In genomic region chr3:46052531-46052930, GRCh38 we compare ENCODE assay signal across 38 cellular contexts. TPM values are rescaled to one million over a fixed set of nuclear protein-coding genes. Genes with fewer than 3 reads are reported as not detected.
A peak's percentile ranks its signal among the peaks of the same experiment; 100 is the strongest.
DNase-seq lines count a peak whose midpoint lies in the region; ATAC-seq and TF ChIP-seq lines count a peak whose summit lies in the region.
"Had no signal": no experiment of that assay in that cellular context is flagged by ENCODE, and none has a peak within 500 bp of the region (broad histone marks: within the 10 kb centered on the region; RNA-seq: fewer than 3 reads in every experiment).

No MANE protein-coding gene starts in this region.

- intact Hi-C loops in activated CD4-positive, alpha-beta T cell treated with anti-CD3 and anti-CD28 coated beads, Interleukin-2, amount 10 ng/mL, durations not matched to agents 24 days and 14 days (cut with micrococcal nuclease), result no loop called here
- intact Hi-C loops in activated CD4-positive, alpha-beta T cell treated with anti-CD3 and anti-CD28 coated beads for 36 hours (cut with DNase I, micrococcal nuclease), result no loop called here

- peaks cover 4% of the 10 kb centered on the region for H3K9me3 Mint-ChIP-seq in activated CD4-positive, alpha-beta T cell treated with anti-CD3 and anti-CD28 coated beads, Interleukin-2, amount 10 ng/mL, durations not matched to agents 24 days and 14 days
- H3K9me3 Mint-ChIP-seq in activated CD4-positive, alpha-beta T cell treated with anti-CD3 and anti-CD28 coated beads for 36 hours (ENCODE audit: low read depth), result no peaks in the 10 kb centered on the region
- H3K9me3 Mint-ChIP-seq in osteocyte (ENCODE audit: unreplicated experiment), result no peaks in the 10 kb centered on the region
- H3K9me3 Mint-ChIP-seq: CD4-positive, alpha-beta memory T cell; CD4-positive, alpha-beta T cell; CD4-positive, CD25-positive, alpha-beta regulatory T cell; CD8-positive, alpha-beta memory T cell; CD8-positive, alpha-beta T cell had no signal

- no peaks in the 10 kb centered on the region for H3K36me3 Mint-ChIP-seq in activated CD4-positive, alpha-beta T cell treated with anti-CD3 and anti-CD28 coated beads, Interleukin-2, amount 10 ng/mL, durations not matched to agents 24 days and 14 days (ENCODE audit: low read depth)
- H3K36me3 Mint-ChIP-seq in activated CD4-positive, alpha-beta T cell treated with anti-CD3 and anti-CD28 coated beads for 36 hours (ENCODE audit: low read depth), result no peaks in the 10 kb centered on the region
- H3K36me3 Mint-ChIP-seq in osteocyte (ENCODE audit: unreplicated experiment), result no peaks in the 10 kb centered on the region
- H3K36me3 Mint-ChIP-seq: CD4-positive, alpha-beta memory T cell; CD4-positive, CD25-positive, alpha-beta regulatory T cell; CD8-positive, alpha-beta memory T cell; CD8-positive, alpha-beta T cell had no signal

- H3K4me3 Mint-ChIP-seq in activated CD4-positive, alpha-beta T cell treated with anti-CD3 and anti-CD28 coated beads, Interleukin-2, amount 10 ng/mL, durations not matched to agents 24 days and 14 days, result no peak overlapping the region
- H3K4me3 Mint-ChIP-seq in activated CD4-positive, alpha-beta T cell treated with anti-CD3 and anti-CD28 coated beads for 36 hours, result no peak overlapping the region
- no peak overlapping the region for H3K4me3 Mint-ChIP-seq in osteocyte (ENCODE audit: unreplicated experiment)
- H3K4me3 Mint-ChIP-seq: B cell; CD14-positive monocyte; CD4-positive, alpha-beta memory T cell; CD4-positive, alpha-beta T cell; CD4-positive, CD25-positive, alpha-beta regulatory T cell; CD8-positive, alpha-beta memory T cell; CD8-positive, alpha-beta T cell had no signal

- no peaks in the 10 kb centered on the region for H3K36me3 ChIP-seq in mesenchymal stem cell (ENCODE audit: control insufficient read depth in 1 of 2, insufficient read depth in 2 of 2, low read depth in 1 of 2, low read length in 2 of 2)
- no peaks in the 10 kb centered on the region for H3K36me3 ChIP-seq in trophoblast cell (ENCODE audit: control insufficient read depth in 1 of 2, insufficient read depth in 2 of 2, low read length in 2 of 2)
- H3K36me3 ChIP-seq: BE2C; BLaER1; BLaER1 treated with 17β-estradiol and CSF1 and Interleukin-3, amounts not matched to agents 10 nM and 100 nM had no signal

- H3K9me3 ChIP-seq in mesenchymal stem cell (ENCODE audit: control insufficient read depth, low read length) (no peaks in the 10 kb centered on the region), trophoblast cell (ENCODE audit: insufficient read depth, low read depth, low read length) (no peaks in the 10 kb centered on the region)
- H3K9me3 ChIP-seq: A549; BE2C; BLaER1; BLaER1 treated with 17β-estradiol and CSF1 and Interleukin-3, amounts not matched to agents 10 nM and 100 nM; Caco-2 had no signal

- no peak overlapping the region for H3K4ac ChIP-seq in mesenchymal stem cell (ENCODE audit: low read depth in 1 of 2, low read length in 2 of 2)
- H3K4ac ChIP-seq in trophoblast cell (ENCODE audit: low read depth, low read length), result no peak overlapping the region

- H2BK5ac ChIP-seq in mesenchymal stem cell (ENCODE audit: low read depth, low read length, poor library complexity, severe bottlenecking), result no peak overlapping the region
- H2BK5ac ChIP-seq in trophoblast cell (ENCODE audit: low read depth, low read length, poor library complexity), result no peak overlapping the region

- TF ChIP-seq CTCF in osteocyte (IDR thresholded peaks at IDR 0.05), result no peak

- CTCF ChIA-PET in activated CD4-positive, alpha-beta T cell treated with anti-CD3 and anti-CD28 coated beads for 36 hours (lab: Charles Lee), result no interaction called here

- H3K14ac ChIP-seq in mesenchymal stem cell (ENCODE audit: low read length in 2 of 2) (no peak overlapping the region), trophoblast cell (ENCODE audit: low read length) (no peak overlapping the region)

- H3K27me3 Mint-ChIP-seq in activated CD4-positive, alpha-beta T cell treated with anti-CD3 and anti-CD28 coated beads, Interleukin-2, amount 10 ng/mL, durations not matched to agents 24 days and 14 days, result peaks cover 57% of the 10 kb centered on the region
- H3K27me3 Mint-ChIP-seq in activated CD4-positive, alpha-beta T cell treated with anti-CD3 and anti-CD28 coated beads for 36 hours, result peaks cover 25% of the 10 kb centered on the region
- H3K27me3 Mint-ChIP-seq in osteocyte (ENCODE audit: unreplicated experiment), result peaks cover 49% of the 10 kb centered on the region

- 97% methylated on average over 8 of the region's 8 CpGs for WGBS in mesenchymal stem cell
- no CpG with 5 or more reads among the region's 8 CpGs for WGBS in trophoblast cell (ENCODE audit: extremely low coverage, insufficient coverage, insufficient read length)

- H3K9ac ChIP-seq in mesenchymal stem cell (ENCODE audit: low read length) (no peak overlapping the region), trophoblast cell (ENCODE audit: low read length) (no peak overlapping the region)
- H3K9ac ChIP-seq: BLaER1; BLaER1 treated with 17β-estradiol and CSF1 and Interleukin-3, amounts not matched to agents 10 nM and 100 nM had no signal

- H2BK12ac ChIP-seq in mesenchymal stem cell (ENCODE audit: low read length in 2 of 2) (no peak overlapping the region), trophoblast cell (ENCODE audit: low read length) (no peak overlapping the region)

- H3K27ac ChIP-seq in mesenchymal stem cell (ENCODE audit: low read length, poor library complexity, severe bottlenecking) (no peak overlapping the region), trophoblast cell (ENCODE audit: low read depth, low read length) (peak overlapping the region; percentile 2)
- H3K27ac ChIP-seq: 22Rv1; A549; BLaER1; BLaER1 treated with 17β-estradiol and CSF1 and Interleukin-3, amounts not matched to agents 10 nM and 100 nM; C4-2B had no signal

- no peak overlapping the region for H2BK120ac ChIP-seq in mesenchymal stem cell (ENCODE audit: low read depth, low read length)
- no peak overlapping the region for H2BK120ac ChIP-seq in trophoblast cell (ENCODE audit: insufficient read depth, low read length, poor library complexity)

- H2AK5ac ChIP-seq in mesenchymal stem cell (ENCODE audit: low read length, severe bottlenecking) (no peak overlapping the region), trophoblast cell (ENCODE audit: low read length) (no peak overlapping the region)

- ATAC-seq in activated CD4-positive, alpha-beta T cell treated with anti-CD3 and anti-CD28 coated beads for 36 hours, result no peak
- ATAC-seq: A549; CD8-positive, alpha-beta T cell had no signal

- H2BK15ac ChIP-seq in mesenchymal stem cell (ENCODE audit: low read depth, poor library complexity, severe bottlenecking), result no peak overlapping the region

- H3K79me2 ChIP-seq in trophoblast cell (ENCODE audit: control insufficient read depth, insufficient read depth, low read length, poor library complexity), result no peaks in the 10 kb centered on the region

- H3K23ac ChIP-seq in mesenchymal stem cell (ENCODE audit: low read length in 2 of 2), result no peak overlapping the region
- H3K23ac ChIP-seq in trophoblast cell (ENCODE audit: low read length), result no peak overlapping the region

- H3K27ac Mint-ChIP-seq in activated CD4-positive, alpha-beta T cell treated with anti-CD3 and anti-CD28 coated beads, Interleukin-2, amount 10 ng/mL, durations not matched to agents 24 days and 14 days, result no peak overlapping the region
- no peak overlapping the region for H3K27ac Mint-ChIP-seq in activated CD4-positive, alpha-beta T cell treated with anti-CD3 and anti-CD28 coated beads for 36 hours
- no peak overlapping the region for H3K27ac Mint-ChIP-seq in osteocyte (ENCODE audit: unreplicated experiment)
- H3K27ac Mint-ChIP-seq: B cell; CD14-positive monocyte; CD4-positive, alpha-beta memory T cell; CD4-positive, alpha-beta T cell; CD4-positive, CD25-positive, alpha-beta regulatory T cell; CD8-positive, alpha-beta memory T cell; CD8-positive, alpha-beta T cell had no signal

- H4K12ac ChIP-seq in trophoblast cell (ENCODE audit: low read depth, low read length), result no peak overlapping the region

- POLR2A ChIA-PET in activated CD4-positive, alpha-beta T cell treated with anti-CD3 and anti-CD28 coated beads for 36 hours (lab: Charles Lee), result no interaction called here

- no peaks in the 10 kb centered on the region for H3K79me1 ChIP-seq in mesenchymal stem cell (replicated peaks; ENCODE audit: low read length, poor library complexity, severe bottlenecking)
- peaks cover 11% of the 10 kb centered on the region for H3K79me1 ChIP-seq in trophoblast cell (ENCODE audit: low read length)

- no peak overlapping the region for H3K18ac ChIP-seq in mesenchymal stem cell (ENCODE audit: low read depth in 1 of 2, low read length in 2 of 2)
- no peak overlapping the region for H3K18ac ChIP-seq in trophoblast cell (ENCODE audit: low read length)

- no peak overlapping the region for H2AFZ ChIP-seq in mesenchymal stem cell (ENCODE audit: low read depth, low read length)
- H2AFZ ChIP-seq in trophoblast cell (ENCODE audit: insufficient read depth, low read length, poor library complexity), result no peak overlapping the region

- no peaks in the 10 kb centered on the region for H3K4me1 ChIP-seq in mesenchymal stem cell (ENCODE audit: control insufficient read depth, insufficient read depth, low read depth, low read length)
- H3K4me1 ChIP-seq in trophoblast cell (ENCODE audit: control insufficient read depth in 1 of 2, insufficient read depth in 2 of 2, low read length in 2 of 2), result peaks cover 17% of the 10 kb centered on the region in 2 experiments
- H3K4me1 ChIP-seq: A549, BE2C, BLaER1 had no signal

- peaks cover 2% of the 10 kb centered on the region for H3K4me1 Mint-ChIP-seq in activated CD4-positive, alpha-beta T cell treated with anti-CD3 and anti-CD28 coated beads, Interleukin-2, amount 10 ng/mL, durations not matched to agents 24 days and 14 days
- H3K4me1 Mint-ChIP-seq in activated CD4-positive, alpha-beta T cell treated with anti-CD3 and anti-CD28 coated beads for 36 hours, result peaks cover under 1% of the 10 kb centered on the region
- no peaks in the 10 kb centered on the region for H3K4me1 Mint-ChIP-seq in osteocyte (ENCODE audit: unreplicated experiment)
- H3K4me1 Mint-ChIP-seq: B cell had no signal

- H3K4me2 ChIP-seq in mesenchymal stem cell (ENCODE audit: low read length, poor library complexity, severe bottlenecking) (no peak overlapping the region), trophoblast cell (ENCODE audit: low read length) (no peak overlapping the region)
- H3K4me2 ChIP-seq: A549; BLaER1; BLaER1 treated with 17β-estradiol and CSF1 and Interleukin-3, amounts not matched to agents 10 nM and 100 nM had no signal

- H4K91ac ChIP-seq in mesenchymal stem cell (ENCODE audit: low read length), result peak overlapping the region; percentile 10
- H4K91ac ChIP-seq in trophoblast cell (ENCODE audit: low read depth, low read length), result peak overlapping the region; percentile 70

- H3K4me3 ChIP-seq in mesenchymal stem cell (ENCODE audit: insufficient read depth in 1 of 2, low read depth in 1 of 2, low read length in 2 of 2) (no peak overlapping the region), trophoblast cell (ENCODE audit: low read depth, low read length) (no peak overlapping the region)
- H3K4me3 ChIP-seq: A549; BLaER1; BLaER1 treated with 17β-estradiol and CSF1 and Interleukin-3, amounts not matched to agents 10 nM and 100 nM had no signal

- peaks cover 8 to 22% of the 10 kb centered on the region in 2 experiments for H3K27me3 ChIP-seq in mesenchymal stem cell (ENCODE audit: control insufficient read depth in 1 of 2, insufficient read depth in 1 of 2, low read length in 2 of 2)
- H3K27me3 ChIP-seq in trophoblast cell (ENCODE audit: insufficient read depth, low read length), result no peaks in the 10 kb centered on the region
- H3K27me3 ChIP-seq: BE2C, BLaER1 had no signal

- H4K8ac ChIP-seq in mesenchymal stem cell (ENCODE audit: low read length) (no peak overlapping the region), trophoblast cell (ENCODE audit: low read depth, low read length) (no peak overlapping the region)

- DNase-seq in activated CD4-positive, alpha-beta T cell treated with anti-CD3 and anti-CD28 coated beads, Interleukin-2, amount 10 ng/mL, durations not matched to agents 24 days and 14 days, result peak; percentile 25
- no peak for DNase-seq in activated CD4-positive, alpha-beta T cell treated with anti-CD3 and anti-CD28 coated beads for 36 hours
- DNase-seq in mesenchymal stem cell (no peak), trophoblast cell (peak; percentile 60 to 79), mucosa of gallbladder (ENCODE audit: low spot score) (no peak), osteocyte (ENCODE audit: extremely low spot score, unreplicated experiment) (no peak)
- DNase-seq: 8988T; ACHN; AML-193; BE2C; C1 segment of cervical spinal cord; Caco-2; Calu3; CD4-positive, alpha-beta memory T cell; CD4-positive, alpha-beta T cell; CD4-positive, CD25-positive, alpha-beta regulatory T cell; CD8-positive, alpha-beta memory T cell; CD8-positive, alpha-beta T cell; COR-L47; DMS 273 treated with DMSO at 0.1 percent for 48 hours; DMS153; DMS53; DMS79; DMS79 treated with DMSO at 0.1 percent for 48 hours; DND-41; EL had no signal

RNA-seq across cellular contexts. Expression of gene XCR1, which starts 25.2 kb away (rescaled TPM):
- total RNA-seq in activated CD4-positive, alpha-beta T cell treated with anti-CD3 and anti-CD28 coated beads, Interleukin-2, amount 10 ng/mL, durations not matched to agents 24 days and 14 days, result 0.05 TPM in 1 of 2 replicates, not detected in the other
- not detected for total RNA-seq in activated CD4-positive, alpha-beta T cell treated with anti-CD3 and anti-CD28 coated beads for 36 hours
- 0.01 TPM for polyA plus RNA-seq in mesenchymal stem cell (2013, experiment 1 of 2)
- polyA plus RNA-seq in mesenchymal stem cell (2013, experiment 2 of 2), result under 0.01 TPM
- polyA plus RNA-seq in trophoblast cell (2013), result 27.3 and 34.3 TPM in 2 replicates
- total RNA-seq in mucosa of gallbladder (0.66 TPM), osteocyte (not detected in 2 replicates)
- total RNA-seq: A172; A673; B cell; Caco-2; Calu3; CD4-positive, alpha-beta memory T cell; CD4-positive, CD25-positive, alpha-beta regulatory T cell; CD8-positive, alpha-beta memory T cell; CD8-positive, alpha-beta T cell; Daoy had no signal
- polyA plus RNA-seq: A549; AG04450; BJ; CD4-positive, alpha-beta memory T cell; CD4-positive, CD25-positive, alpha-beta regulatory T cell; CD8-positive, alpha-beta memory T cell had no signal

RNA-seq across cellular contexts. Expression of gene FYCO1, which starts 56.9 kb away (rescaled TPM):
- total RNA-seq in activated CD4-positive, alpha-beta T cell treated with anti-CD3 and anti-CD28 coated beads, Interleukin-2, amount 10 ng/mL, durations not matched to agents 24 days and 14 days, result 16.5 and 16.8 TPM in 2 replicates
- total RNA-seq in activated CD4-positive, alpha-beta T cell treated with anti-CD3 and anti-CD28 coated beads for 36 hours, result 10 to 100 TPM in 1 of 2 experiments, 1 to 10 TPM in 1; 8.2 to 10.6 TPM
- 20.3 TPM for polyA plus RNA-seq in mesenchymal stem cell (2013, experiment 1 of 2)
- polyA plus RNA-seq in mesenchymal stem cell (2013, experiment 2 of 2), result 19.9 TPM
- 8.1 and 8.2 TPM in 2 replicates for polyA plus RNA-seq in trophoblast cell (2013)
- 94.4 TPM for total RNA-seq in mucosa of gallbladder
- 31.8 and 35.0 TPM in 2 replicates for total RNA-seq in osteocyte

Comparison
In these comparisons a context has a peak if more than half of its experiments do, and no peak if none do; other contexts are left out.
1. DNase-seq: peak in activated CD4-positive, alpha-beta T cell treated with anti-CD3 and anti-CD28 coated beads, Interleukin-2, amount 10 ng/mL, durations not matched to agents 24 days and 14 days (single experiment) and trophoblast cell (2 of 2); none in activated CD4-positive, alpha-beta T cell treated with anti-CD3 and anti-CD28 coated beads for 36 hours (single experiment), mesenchymal stem cell (single experiment), mucosa of gallbladder (single experiment) and osteocyte (single experiment).